In the genomic region with DNA sequence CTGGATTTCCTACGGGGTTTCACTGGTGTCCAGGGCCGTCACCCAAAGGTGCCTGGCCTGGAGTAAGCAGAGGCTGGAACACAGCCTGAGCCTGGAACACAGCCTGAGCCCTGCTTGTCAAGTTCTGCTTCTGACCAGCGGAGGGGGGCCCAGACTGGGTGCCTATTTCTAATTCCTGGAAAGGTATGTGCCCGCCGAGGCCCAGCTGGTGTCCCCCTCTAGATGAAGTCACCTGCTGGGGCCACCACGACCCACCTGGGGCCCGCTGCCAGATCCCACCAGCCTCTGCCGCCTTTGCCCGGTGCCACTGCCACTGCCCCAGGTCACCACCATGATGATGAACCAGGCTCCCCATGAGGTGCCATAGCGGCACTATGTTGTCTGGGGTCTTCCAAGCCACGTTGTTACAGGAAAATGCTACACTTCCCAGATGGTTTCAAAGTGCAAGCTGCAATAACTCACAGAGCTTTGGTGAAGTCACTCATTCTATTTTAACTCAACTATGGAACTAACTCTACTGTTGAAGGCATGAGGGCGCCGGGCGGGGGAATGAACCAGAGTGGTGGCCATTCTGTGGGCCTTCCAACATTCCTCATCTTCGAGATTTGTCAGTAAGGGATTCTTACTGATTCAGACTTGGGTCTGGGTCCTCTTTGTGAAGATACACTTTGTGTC, we compare ENCODE assay signal across 1 cellular context.
TF ChIP-seq lines count a peak whose summit lies in the region.

No MANE protein-coding gene starts in this region.

TF ChIP-seq in A549, 52 proteins besides CTCF, POLR2A, EP300 and RAD21:
- TF ChIP-seq ZC3H11A (IDR thresholded peaks at IDR 0.05) (no peak), HDAC2 (IDR thresholded peaks at IDR 0.05) (no peak), MAZ (IDR thresholded peaks at IDR 0.05; ENCODE audit: borderline replicate concordance, low read depth, low read length) (no peak), JUN (IDR thresholded peaks at IDR 0.05) (no peak), CEBPB (IDR thresholded peaks at IDR 0.05) (no peak), NFE2L2 (conservative IDR thresholded peaks at IDR 0.05; ENCODE audit: low read length) (no peak), CBX8 (IDR thresholded peaks at IDR 0.05) (no peak), SMC3 (IDR thresholded peaks at IDR 0.05) (no peak), BHLHE40 (IDR thresholded peaks at IDR 0.05; ENCODE audit: low read depth, low read length) (no peak), ZSCAN20 (CRISPR knock-in tag; IDR thresholded peaks at IDR 0.05) (no peak), SREBF2 (IDR thresholded peaks at IDR 0.05) (no peak), RNF2 (IDR thresholded peaks at IDR 0.05; ENCODE audit: borderline replicate concordance, low read depth) (no peak), NR3C1 (IDR thresholded peaks at IDR 0.05) (no peak)
- TF ChIP-seq, protein P1, sequence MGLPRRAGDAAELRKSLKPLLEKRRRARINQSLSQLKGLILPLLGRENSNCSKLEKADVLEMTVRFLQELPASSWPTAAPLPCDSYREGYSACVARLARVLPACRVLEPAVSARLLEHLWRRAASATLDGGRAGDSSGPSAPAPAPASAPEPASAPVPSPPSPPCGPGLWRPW (IDR thresholded peaks at IDR 0.05), result no peak
- TF ChIP-seq, protein P2, sequence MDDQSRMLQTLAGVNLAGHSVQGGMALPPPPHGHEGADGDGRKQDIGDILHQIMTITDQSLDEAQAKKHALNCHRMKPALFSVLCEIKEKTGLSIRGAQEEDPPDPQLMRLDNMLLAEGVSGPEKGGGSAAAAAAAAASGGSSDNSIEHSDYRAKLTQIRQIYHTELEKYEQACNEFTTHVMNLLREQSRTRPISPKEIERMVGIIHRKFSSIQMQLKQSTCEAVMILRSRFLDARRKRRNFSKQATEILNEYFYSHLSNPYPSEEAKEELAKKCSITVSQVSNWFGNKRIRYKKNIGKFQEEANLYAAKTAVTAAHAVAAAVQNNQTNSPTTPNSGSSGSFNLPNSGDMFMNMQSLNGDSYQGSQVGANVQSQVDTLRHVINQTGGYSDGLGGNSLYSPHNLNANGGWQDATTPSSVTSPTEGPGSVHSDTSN (IDR thresholded peaks at IDR 0.05), result no peak
- TF ChIP-seq, protein P3, sequence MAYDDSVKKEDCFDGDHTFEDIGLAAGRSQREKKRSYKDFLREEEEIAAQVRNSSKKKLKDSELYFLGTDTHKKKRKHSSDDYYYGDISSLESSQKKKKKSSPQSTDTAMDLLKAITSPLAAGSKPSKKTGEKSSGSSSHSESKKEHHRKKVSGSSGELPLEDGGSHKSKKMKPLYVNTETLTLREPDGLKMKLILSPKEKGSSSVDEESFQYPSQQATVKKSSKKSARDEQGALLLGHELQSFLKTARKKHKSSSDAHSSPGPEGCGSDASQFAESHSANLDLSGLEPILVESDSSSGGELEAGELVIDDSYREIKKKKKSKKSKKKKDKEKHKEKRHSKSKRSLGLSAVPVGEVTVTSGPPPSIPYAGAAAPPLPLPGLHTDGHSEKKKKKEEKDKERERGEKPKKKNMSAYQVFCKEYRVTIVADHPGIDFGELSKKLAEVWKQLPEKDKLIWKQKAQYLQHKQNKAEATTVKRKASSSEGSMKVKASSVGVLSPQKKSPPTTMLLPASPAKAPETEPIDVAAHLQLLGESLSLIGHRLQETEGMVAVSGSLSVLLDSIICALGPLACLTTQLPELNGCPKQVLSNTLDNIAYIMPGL (CRISPR knock-in tag; IDR thresholded peaks at IDR 0.05; ENCODE audit: borderline replicate concordance), result no peak
- TF ChIP-seq, protein P4, sequence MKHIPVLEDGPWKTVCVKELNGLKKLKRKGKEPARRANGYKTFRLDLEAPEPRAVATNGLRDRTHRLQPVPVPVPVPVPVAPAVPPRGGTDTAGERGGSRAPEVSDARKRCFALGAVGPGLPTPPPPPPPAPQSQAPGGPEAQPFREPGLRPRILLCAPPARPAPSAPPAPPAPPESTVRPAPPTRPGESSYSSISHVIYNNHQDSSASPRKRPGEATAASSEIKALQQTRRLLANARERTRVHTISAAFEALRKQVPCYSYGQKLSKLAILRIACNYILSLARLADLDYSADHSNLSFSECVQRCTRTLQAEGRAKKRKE (CRISPR knock-in tag; IDR thresholded peaks at IDR 0.05; ENCODE audit: low read depth), result no peak
